In the genomic region with DNA sequence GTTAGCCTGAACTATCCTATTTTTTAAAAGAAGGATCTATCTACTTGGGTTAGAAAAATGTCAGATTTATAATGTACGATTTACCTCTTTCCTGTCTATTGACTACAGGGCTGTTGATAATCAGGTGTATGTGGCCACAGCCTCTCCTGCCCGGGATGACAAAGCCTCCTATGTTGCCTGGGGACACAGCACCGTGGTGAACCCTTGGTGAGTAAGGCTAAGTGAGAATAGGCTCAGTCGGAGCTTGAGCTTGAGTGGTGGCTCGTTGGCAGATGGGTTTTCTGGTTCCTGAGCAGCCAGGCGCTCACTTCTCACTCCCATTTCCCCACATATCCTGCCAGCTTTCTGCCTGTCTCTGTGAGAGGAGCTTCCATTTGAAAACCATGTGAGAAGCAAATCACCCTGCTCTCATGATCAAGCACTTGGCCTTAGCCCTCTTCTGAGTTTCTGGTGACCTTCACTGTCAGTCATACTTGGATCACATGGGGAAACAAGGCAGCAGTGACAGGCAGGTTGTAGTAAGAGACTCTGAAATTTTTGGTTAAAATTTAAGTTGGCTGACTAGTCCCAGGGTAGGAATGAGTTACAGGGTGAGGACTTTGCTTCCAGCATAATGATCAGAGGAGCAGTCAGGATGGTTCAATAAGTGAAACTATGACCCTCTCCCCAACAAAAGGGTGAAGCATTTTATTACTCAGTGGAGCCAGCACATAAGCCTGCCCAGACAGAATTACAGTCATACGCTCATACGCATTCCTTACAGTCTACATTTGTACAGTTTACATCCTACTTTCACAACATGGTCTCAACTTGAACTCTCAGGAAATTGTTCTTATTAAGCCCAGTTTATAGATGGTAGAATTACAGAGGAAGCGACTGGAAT, we compare ENCODE assay signal across 36 cellular contexts. TPM values are rescaled to one million over a fixed set of nuclear protein-coding genes. Genes with fewer than 3 reads are reported as not detected.
DNase-seq lines count a peak whose midpoint lies in the region; ATAC-seq, FAIRE-seq and TF ChIP-seq lines count a peak whose summit lies in the region.
"Had no signal": no experiment of that assay in that cellular context is flagged by ENCODE, and none has a peak within 500 bp of the region (broad histone marks: within the 10 kb centered on the region; RNA-seq: fewer than 3 reads in every experiment).

No MANE protein-coding gene starts in this region.

- H3K27ac ChIP-seq in left ventricle myocardium inferior (replicated peaks), result peak overlapping the region; percentile 44
- H3K27ac ChIP-seq in astrocyte (ENCODE audit: low read depth, low read length), result no peak overlapping the region
- H3K27ac ChIP-seq: cardiac muscle cell, esophagus muscularis mucosa, heart right ventricle, HL-60, pancreas, SJSA1, tibial artery, WERI-Rb-1 had no signal

- H3K4me2 ChIP-seq in astrocyte (ENCODE audit: low read length), result no peak overlapping the region

- H3K27ac Mint-ChIP-seq in astrocyte (ENCODE audit: unreplicated experiment), result peak overlapping the region; percentile 47
- no peak overlapping the region; the same call in 1 of the 2 replicates for H3K27ac Mint-ChIP-seq in HFFc6
- H3K27ac Mint-ChIP-seq: activated CD4-positive, alpha-beta T cell treated with anti-CD3 and anti-CD28 coated beads, Interleukin-2, amount 10 ng/mL, durations not matched to agents 24 days and 14 days; CD4-positive, alpha-beta T cell had no signal

- H3K27me3 Mint-ChIP-seq in astrocyte (ENCODE audit: low read depth, unreplicated experiment), result no peaks in the 10 kb centered on the region
- H3K27me3 Mint-ChIP-seq in HFFc6 (ENCODE audit: insufficient read depth), result no peaks in the 10 kb centered on the region; the same call in 1 of the 2 replicates
- H3K27me3 Mint-ChIP-seq: activated CD4-positive, alpha-beta T cell treated with anti-CD3 and anti-CD28 coated beads, Interleukin-2, amount 10 ng/mL, durations not matched to agents 24 days and 14 days; activated naive CD8-positive, alpha-beta T cell; CD4-positive, alpha-beta T cell had no signal

- TF ChIP-seq CTCF in left ventricle myocardium inferior (IDR thresholded peaks at IDR 0.05; ENCODE audit: borderline replicate concordance), result no peak
- TF ChIP-seq CTCF in astrocyte (IDR thresholded peaks at IDR 0.05; ENCODE audit: insufficient read depth, low read depth, low read length), result no peak
- no peak for TF ChIP-seq CTCF in HFFc6 (IDR thresholded peaks at IDR 0.05)

- peaks cover 37% of the 10 kb centered on the region for H3K36me3 Mint-ChIP-seq in astrocyte (ENCODE audit: low read depth, unreplicated experiment)
- peaks cover 47% of the 10 kb centered on the region for H3K36me3 Mint-ChIP-seq in HFFc6 (ENCODE audit: low read depth)

- no peak overlapping the region for H2AFZ ChIP-seq in astrocyte (ENCODE audit: low read depth, low read length)

- DNase-seq in left ventricle myocardium inferior, result no peak
- DNase-seq in cardiac septum (ENCODE audit: low spot score), result no peak
- DNase-seq in astrocyte (ENCODE audit: low read depth), result no peak
- peak; percentile 23 for DNase-seq in glomerular visceral epithelial cell (ENCODE audit: extremely low spot score)
- peak; percentile 15 for DNase-seq in skeletal muscle cell (ENCODE audit: low read depth)
- DNase-seq in GM19240 (ENCODE audit: insufficient read length, low spot score), result no peak
- no peak for DNase-seq in HFFc6
- DNase-seq: activated CD4-positive, alpha-beta T cell treated with anti-CD3 and anti-CD28 coated beads, Interleukin-2, amount 10 ng/mL, durations not matched to agents 24 days and 14 days; AML-193; anterior cingulate cortex; CD4-positive, alpha-beta T cell; cortex of kidney; effector memory CD4-positive, alpha-beta T cell; foreskin melanocyte; H7; heart right ventricle; mesenchymal stem cell; NCI-H1417; NCI-H2029 treated with DMSO at 0.1 percent for 48 hours; NCI-H526 treated with DMSO at 0.1 percent for 48 hours; pancreas; RPMI8226; stimulated activated CD4-positive, alpha-beta T cell treated with anti-CD3 and anti-CD28 coated beads, Interleukin-12 subunit alpha, Interleukin-12 subunit beta, amount 100 ng/mL, for 4 hours; stimulated activated CD4-positive, alpha-beta T cell treated with anti-CD3 and anti-CD28 coated beads, Interleukin-2, amount 100 ng/mL, for 48 hours; T1000; tibial artery; WERI-Rb-1 had no signal

- peaks cover 9% of the 10 kb centered on the region for H3K4me1 ChIP-seq in left ventricle myocardium inferior
- H3K4me1 ChIP-seq in astrocyte (ENCODE audit: insufficient read depth, low read length), result no peaks in the 10 kb centered on the region
- H3K4me1 ChIP-seq: esophagus muscularis mucosa, heart right ventricle, pancreas, SJSA1, tibial artery had no signal

- FAIRE-seq in astrocyte (lab: Jason Lieb, UNC), result no peak
- FAIRE-seq: A204.1, D721Med, GM19239, pancreas had no signal

- H3K9me3 Mint-ChIP-seq in astrocyte (ENCODE audit: unreplicated experiment) (peaks cover 8% of the 10 kb centered on the region), HFFc6 (no peaks in the 10 kb centered on the region)
- H3K9me3 Mint-ChIP-seq: activated CD4-positive, alpha-beta T cell treated with anti-CD3 and anti-CD28 coated beads, Interleukin-2, amount 10 ng/mL, durations not matched to agents 24 days and 14 days; CD4-positive, alpha-beta T cell had no signal

- no peak for ATAC-seq in GM21360 (IDR thresholded peaks at IDR 0.05; ENCODE audit: unreplicated experiment)

- H3K27me3 ChIP-seq in left ventricle myocardium inferior (ENCODE audit: low read depth), result no peaks in the 10 kb centered on the region
- H3K27me3 ChIP-seq in astrocyte (ENCODE audit: insufficient read depth, low read length), result no peaks in the 10 kb centered on the region
- H3K27me3 ChIP-seq: cardiac muscle cell, esophagus muscularis mucosa, heart right ventricle, pancreas, SJSA1, tibial artery had no signal

- no peaks in the 10 kb centered on the region for H3K9me3 ChIP-seq in left ventricle myocardium inferior (replicated peaks)
- H3K9me3 ChIP-seq in astrocyte (ENCODE audit: insufficient read depth, low read depth, low read length), result no peaks in the 10 kb centered on the region
- H3K9me3 ChIP-seq: esophagus muscularis mucosa, pancreas, SJSA1, tibial artery had no signal

- intact Hi-C loops in left ventricle myocardium inferior (cut with micrococcal nuclease), result no loop called here
- intact Hi-C loops in cardiac septum (cut with DNase I), result no loop called here

- H3K4me3 Mint-ChIP-seq in astrocyte (ENCODE audit: unreplicated experiment) (no peak overlapping the region), HFFc6 (no peak overlapping the region)
- H3K4me3 Mint-ChIP-seq: activated CD4-positive, alpha-beta T cell treated with anti-CD3 and anti-CD28 coated beads, Interleukin-2, amount 10 ng/mL, durations not matched to agents 24 days and 14 days; activated naive CD8-positive, alpha-beta T cell; CD4-positive, alpha-beta T cell had no signal

- no peaks in the 10 kb centered on the region for H3K79me2 ChIP-seq in astrocyte (ENCODE audit: insufficient read depth, low read length)

- H4K20me1 ChIP-seq in astrocyte (ENCODE audit: insufficient read depth, low read length), result peaks cover 5% of the 10 kb centered on the region

- H3K4me3 ChIP-seq in left ventricle myocardium inferior (no peak overlapping the region), astrocyte (ENCODE audit: insufficient read depth, low read depth, low read length) (no peak overlapping the region), skeletal muscle cell (ENCODE audit: low read depth, low read length) (no peak overlapping the region)
- H3K4me3 ChIP-seq: cardiac muscle cell, esophagus muscularis mucosa, heart right ventricle, pancreas, SJSA1, tibial artery had no signal

- H3K9ac ChIP-seq in astrocyte (ENCODE audit: low read length), result no peak overlapping the region

- H3K36me3 ChIP-seq in left ventricle myocardium inferior, result peaks cover 85% of the 10 kb centered on the region
- H3K36me3 ChIP-seq in astrocyte (ENCODE audit: insufficient read depth, low read length), result peaks cover 45% of the 10 kb centered on the region

- H3K4me1 Mint-ChIP-seq in astrocyte (ENCODE audit: low read depth, unreplicated experiment), result peaks cover 9% of the 10 kb centered on the region
- H3K4me1 Mint-ChIP-seq in HFFc6 (ENCODE audit: low read depth), result peaks cover 12% of the 10 kb centered on the region
- H3K4me1 Mint-ChIP-seq: activated CD4-positive, alpha-beta T cell treated with anti-CD3 and anti-CD28 coated beads, Interleukin-2, amount 10 ng/mL, durations not matched to agents 24 days and 14 days had no signal

RNA-seq across cellular contexts. Expression of gene NIT2, which starts 18.0 kb away (rescaled TPM):
- total RNA-seq in left ventricle myocardium inferior (51.5 TPM), cardiac septum (41.0 TPM), astrocyte (44.9 and 47.7 TPM in 2 replicates)
- total RNA-seq in HFFc6 (2021; fragmentation: NEBNext Ultra II Directional; extraction: Animal tissue kit (Norgen Biotek cat#: 25700)), result 10 to 100 TPM; 36.4 to 48.6 (median 42.7) TPM

RNA-seq across cellular contexts. Expression of gene TOMM70, which starts 48.4 kb away (rescaled TPM):
- total RNA-seq in left ventricle myocardium inferior (65.4 TPM), cardiac septum (54.0 TPM), astrocyte (47.9 and 48.9 TPM in 2 replicates)
- total RNA-seq in HFFc6 (2021; fragmentation: NEBNext Ultra II Directional; extraction: Animal tissue kit (Norgen Biotek cat#: 25700)), result 10 to 100 TPM; 45.9 to 51.7 (median 48.7) TPM

RNA-seq across cellular contexts. Expression of gene LNP1, which starts 48.8 kb away (rescaled TPM):
- total RNA-seq in left ventricle myocardium inferior (4.2 TPM), cardiac septum (4.6 TPM), astrocyte (2.5 and 2.6 TPM in 2 replicates)
- 1 to 10 TPM; 1.1 to 2.7 (median 1.6) TPM for total RNA-seq in HFFc6 (2021; fragmentation: NEBNext Ultra II Directional; extraction: Animal tissue kit (Norgen Biotek cat#: 25700))

Comparison
In these comparisons a context has a peak if more than half of its experiments do, and no peak if none do; other contexts are left out.
1. DNase-seq: peak in glomerular visceral epithelial cell (single experiment) and skeletal muscle cell (single experiment); none in left ventricle myocardium inferior (single experiment), cardiac septum (single experiment), astrocyte (single experiment), GM19240 (single experiment) and HFFc6 (single experiment).